In the genomic region with DNA sequence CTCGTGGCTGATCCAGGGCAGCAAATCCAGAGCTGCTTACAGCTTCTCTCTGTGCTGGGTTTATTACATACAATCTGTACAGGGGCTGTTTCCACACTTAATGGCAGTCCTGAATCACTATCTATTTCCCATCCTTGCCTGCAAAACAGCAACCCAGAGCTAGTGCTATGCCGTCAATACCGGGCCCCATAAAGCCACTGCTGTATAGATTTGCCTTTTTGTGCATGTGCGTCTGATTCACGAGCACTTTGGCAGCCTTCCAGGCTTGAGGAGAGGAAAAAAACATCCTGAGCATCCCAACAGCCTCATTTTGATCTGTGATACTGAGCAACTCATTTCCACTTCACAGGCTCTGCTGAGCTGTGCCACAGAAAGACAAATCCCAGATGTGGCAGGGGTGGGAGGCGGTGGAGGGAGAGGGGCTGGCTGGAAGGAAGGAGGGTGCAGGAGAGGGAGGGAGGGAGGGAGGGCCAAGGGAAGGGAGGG, we compare ENCODE assay signal across 8 cellular contexts.
A peak's percentile ranks its signal among the peaks of the same experiment; 100 is the strongest.
DNase-seq lines count a peak whose midpoint lies in the region; ATAC-seq, FAIRE-seq and TF ChIP-seq lines count a peak whose summit lies in the region.

No MANE protein-coding gene starts in this region.

- H3K27me3 ChIP-seq in small intestine (ENCODE audit: control insufficient read depth in 2 of 2, insufficient read depth in 2 of 2, low read length in 2 of 2), result no peaks in the 10 kb centered on the region

- peaks cover 1 to 5% of the 10 kb centered on the region in 2 donors for H3K4me1 ChIP-seq in small intestine (ENCODE audit: control insufficient read depth in 2 of 2, insufficient read depth in 1 of 2, low read depth in 1 of 2, low read length in 1 of 2)

- peak overlapping the region; percentile 34 to 70 for H3K27ac ChIP-seq in small intestine (ENCODE audit: low read depth in 1 of 2, low read length in 1 of 2)

- no peak for ATAC-seq in GM19452 (IDR thresholded peaks at IDR 0.05; ENCODE audit: unreplicated experiment)
- no peak for ATAC-seq in HG03175 (IDR thresholded peaks at IDR 0.05; ENCODE audit: unreplicated experiment)

- TF ChIP-seq CTCF in AG04449 (IDR thresholded peaks at IDR 0.05; ENCODE audit: insufficient read depth, low read length, missing control alignments), result no peak

- CTCF ChIA-PET in AG04449 (lab: Yijun Ruan, JAX), result interaction anchor here (1.1 to 2.5 kb wide), 5 partner anchors 9 to 57 kb away, joined by 3 to 14 read pairs (median 4); no protein-coding TSS in a partner anchor

- H3K4me3 ChIP-seq in AG04449 (ENCODE audit: low read depth, low read length), result no peak overlapping the region
- H3K4me3 ChIP-seq in small intestine (ENCODE audit: low read depth in 1 of 2, low read length in 2 of 2), result no peak overlapping the region

- POLR2A ChIA-PET in AG04449 (lab: Yijun Ruan, JAX), result interaction anchor here (1.1 to 1.9 kb wide), 3 partner anchors 9 to 69 kb away, joined by 3 to 10 read pairs (median 6); no protein-coding TSS in a partner anchor

- H3K36me3 ChIP-seq in small intestine (ENCODE audit: control insufficient read depth in 2 of 2, insufficient read depth in 2 of 2, low read length in 2 of 2), result no peaks in the 10 kb centered on the region

- no peaks in the 10 kb centered on the region for H3K9me3 ChIP-seq in small intestine (ENCODE audit: control insufficient read depth, low read depth)

- 12 to 16% (median 13%) methylated on average over 5 to 6 of the region's 6 CpGs for WGBS in small intestine, 3 donors

- DNase-seq in AG04449 (ENCODE audit: low read depth, low spot score), result peak; percentile 85
- DNase-seq in HUDEP-2 (lab: John Stamatoyannopoulos, UW; ENCODE audit: unreplicated experiment in 76 of 76), result peak in 59 of 76 experiments; percentile 10 to 72 (median 41)
- DNase-seq in SHP77 (lab: John Stamatoyannopoulos, UW), result peak; percentile 68 to 81
- peak; percentile 88 for DNase-seq in astrocyte of the hippocampus (ENCODE audit: low read depth, low spot score)
- peak; percentile 73 to 88 for DNase-seq in hippocampal formation (lab: John Stamatoyannopoulos, UW)
- peak; percentile 71 for DNase-seq in small intestine

- FAIRE-seq in small intestine (lab: Jason Lieb, UNC), result no peak
